ENCODE assay signal across 20 cellular contexts in the genomic region with DNA sequence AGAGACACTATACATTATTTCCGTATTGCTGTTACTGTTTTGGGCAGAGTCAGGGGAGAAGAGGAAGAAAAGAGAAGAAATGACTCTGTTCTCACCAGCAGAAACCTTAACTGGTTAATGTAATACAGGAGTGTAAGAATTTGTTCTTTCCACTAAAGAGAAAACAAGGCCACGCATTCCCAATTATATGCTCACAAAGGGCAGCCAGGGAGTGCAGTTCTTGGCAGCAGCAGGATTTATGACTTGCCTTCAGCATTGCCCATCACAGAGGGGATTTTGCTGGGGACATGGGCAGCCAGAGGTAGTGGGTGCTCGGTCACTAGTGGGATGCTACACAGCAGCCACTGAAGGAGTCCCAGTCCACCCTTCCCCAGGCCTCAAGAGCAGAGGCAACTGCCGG. TPM values are rescaled to one million over a fixed set of nuclear protein-coding genes. Genes with fewer than 3 reads are reported as not detected.
DNase-seq lines count a peak whose midpoint lies in the region; ATAC-seq, FAIRE-seq and TF ChIP-seq lines count a peak whose summit lies in the region.
"Had no signal": no experiment of that assay in that cellular context is flagged by ENCODE, and none has a peak within 500 bp of the region (broad histone marks: within the 10 kb centered on the region; RNA-seq: fewer than 3 reads in every experiment).

No MANE protein-coding gene starts in this region.

- H3K27ac Mint-ChIP-seq in activated T-cell treated with anti-CD3 and anti-CD28 coated beads, Interleukin-2, amount 50 U/mL, for 24 hours, result peak overlapping the region; percentile 48
- H3K27ac Mint-ChIP-seq in mesothelial cell of epicardium, result peak overlapping the region; percentile 10
- H3K27ac Mint-ChIP-seq: CD4-positive, alpha-beta T cell had no signal

- CTCF ChIA-PET in GM12878 (lab: Yijun Ruan, JAX), result interaction anchor here (1.3 kb wide), 1 partner anchor 30 kb away, joined by 3 read pairs; no protein-coding TSS in a partner anchor

- no peak overlapping the region for H2AFZ ChIP-seq in GM12878 (ENCODE audit: control insufficient read depth, low read depth, low read length)
- H2AFZ ChIP-seq: GM23248 had no signal

- no peaks in the 10 kb centered on the region for H3K27me3 Mint-ChIP-seq in activated T-cell treated with anti-CD3 and anti-CD28 coated beads, Interleukin-2, amount 50 U/mL, for 24 hours
- no peaks in the 10 kb centered on the region for H3K27me3 Mint-ChIP-seq in activated T-cell treated with anti-CD3 and anti-CD28 coated beads, Interleukin-2, amount 50 U/mL, for 4 hours (ENCODE audit: low read depth)
- H3K27me3 Mint-ChIP-seq in mesothelial cell of epicardium (ENCODE audit: low read depth), result no peaks in the 10 kb centered on the region
- H3K27me3 Mint-ChIP-seq: CD4-positive, alpha-beta T cell had no signal

- no peaks in the 10 kb centered on the region for H4K20me1 ChIP-seq in GM12878 (ENCODE audit: control insufficient read depth, insufficient read depth)

- H3K4me3 Mint-ChIP-seq in activated T-cell treated with anti-CD3 and anti-CD28 coated beads, Interleukin-2, amount 50 U/mL, for 24 hours, result no peak overlapping the region
- no peak overlapping the region for H3K4me3 Mint-ChIP-seq in activated T-cell treated with anti-CD3 and anti-CD28 coated beads, Interleukin-2, amount 50 U/mL, for 4 hours
- no peak overlapping the region for H3K4me3 Mint-ChIP-seq in mesothelial cell of epicardium
- H3K4me3 Mint-ChIP-seq: CD4-positive, alpha-beta T cell had no signal

- ATAC-seq in activated T-cell treated with anti-CD3 and anti-CD28 coated beads, Interleukin-2, amount 50 U/mL, for 4 hours, result no peak
- no peak for ATAC-seq in GM12878
- ATAC-seq: HepG2 had no signal

- POLR2A ChIA-PET in GM12878 (lab: Charles Lee), result interaction anchor here (0.5 kb wide), 1 partner anchor 11 kb away, joined by 3 read pairs; no protein-coding TSS in a partner anchor

- H3K4me3 ChIP-seq in GM12878 (no peak overlapping the region), tibial nerve (no peak overlapping the region)
- H3K4me3 ChIP-seq: GM23248 had no signal

- in situ Hi-C loops in GM12878 (cut with MboI), result no loop called here

- H3K27me3 ChIP-seq in GM12878 (replicated peaks in 1 of 2; ENCODE audit: control insufficient read depth in 2 of 2, insufficient read depth in 2 of 2, low read length in 1 of 2) (no peaks in the 10 kb centered on the region), tibial nerve (no peaks in the 10 kb centered on the region)
- H3K27me3 ChIP-seq: BE2C had no signal

- H3K4me2 ChIP-seq in GM12878 (ENCODE audit: control insufficient read depth, insufficient read depth), result no peak overlapping the region

- RAD21 ChIA-PET in GM12878 (lab: Charles Lee; ENCODE audit: unreplicated experiment), result no interaction called here

- TF ChIP-seq EP300 in GM12878 (IDR thresholded peaks at IDR 0.05; ENCODE audit: borderline replicate concordance in 1 of 2, control insufficient read depth in 1 of 2, low read depth in 2 of 2, low read length in 2 of 2) (no peak), tibial nerve (IDR thresholded peaks at IDR 0.05) (no peak)

- TSS peak; percentile 59 for BruUV-seq in GM12878 (replicated peaks; lab: Mats Ljungman, UMichigan)

- peaks cover 16% of the 10 kb centered on the region for H3K9me3 Mint-ChIP-seq in activated T-cell treated with anti-CD3 and anti-CD28 coated beads, Interleukin-2, amount 50 U/mL, for 24 hours
- H3K9me3 Mint-ChIP-seq in activated T-cell treated with anti-CD3 and anti-CD28 coated beads, Interleukin-2, amount 50 U/mL, for 4 hours, result peaks cover 16% of the 10 kb centered on the region
- H3K9me3 Mint-ChIP-seq in mesothelial cell of epicardium, result peaks cover 36% of the 10 kb centered on the region

- TF ChIP-seq POLR2A in GM12878 (IDR thresholded peaks at IDR 0.05; ENCODE audit: low read depth, low read length) (no peak), tibial nerve (IDR thresholded peaks at IDR 0.05) (no peak)

- H3K4me1 Mint-ChIP-seq in activated T-cell treated with anti-CD3 and anti-CD28 coated beads, Interleukin-2, amount 50 U/mL, for 24 hours (ENCODE audit: low read depth), result peaks cover 8% of the 10 kb centered on the region
- peaks cover 7% of the 10 kb centered on the region for H3K4me1 Mint-ChIP-seq in activated T-cell treated with anti-CD3 and anti-CD28 coated beads, Interleukin-2, amount 50 U/mL, for 4 hours (ENCODE audit: low read depth)
- H3K4me1 Mint-ChIP-seq in mesothelial cell of epicardium, result peaks cover 3% of the 10 kb centered on the region

- H3K27ac ChIP-seq in GM12878 (ENCODE audit: control insufficient read depth, insufficient read depth) (no peak overlapping the region), tibial nerve (no peak overlapping the region)
- H3K27ac ChIP-seq: 22Rv1, GM23248 had no signal

- intact Hi-C loops in GM12878 (cut with micrococcal nuclease; ENCODE audit: unreplicated experiment), result no loop called here

- TF ChIP-seq RAD21 in GM12878 (IDR thresholded peaks at IDR 0.05; ENCODE audit: insufficient read depth, low read depth, low read length), result no peak

- H3K36me3 Mint-ChIP-seq in activated T-cell treated with anti-CD3 and anti-CD28 coated beads, Interleukin-2, amount 50 U/mL, for 24 hours (ENCODE audit: low read depth), result peaks cover 73% of the 10 kb centered on the region
- H3K36me3 Mint-ChIP-seq in activated T-cell treated with anti-CD3 and anti-CD28 coated beads, Interleukin-2, amount 50 U/mL, for 4 hours (ENCODE audit: insufficient read depth), result peaks cover 62% of the 10 kb centered on the region
- H3K36me3 Mint-ChIP-seq in mesothelial cell of epicardium, result peaks cover 44% of the 10 kb centered on the region

- no peak for FAIRE-seq in GM12878 (lab: Jason Lieb, UNC)
- FAIRE-seq: HepG2 had no signal

- SMC1A ChIA-PET in GM12878 (lab: Charles Lee; ENCODE audit: uncharacterized antibody, unreplicated experiment), result no interaction called here

- no peak for DNase-seq in activated T-cell treated with anti-CD3 and anti-CD28 coated beads, Interleukin-2, amount 50 U/mL, for 24 hours
- no peak for DNase-seq in activated T-cell treated with anti-CD3 and anti-CD28 coated beads, Interleukin-2, amount 50 U/mL, for 4 hours
- DNase-seq in GM12878 (ENCODE audit: low read depth, low spot score) (no peak), mesothelial cell of epicardium (ENCODE audit: low spot score in 2 of 2, unreplicated experiment in 2 of 2) (no peak), MV-4-11 (lab: John Stamatoyannopoulos, UW) (no peak), RKO (ENCODE audit: low spot score) (no peak), tibial nerve (ENCODE audit: low spot score in 2 of 2) (no peak)
- no peak for DNase-seq in activated CD4-positive, CD25-positive, alpha-beta regulatory T cell (lab: John Stamatoyannopoulos, UW)
- DNase-seq: BE2C; Calu3; CD4-positive, alpha-beta T cell; DMS53; GM23248; KG1; NCI-H1092; NCI-H2107; NCI-H2227 treated with DMSO at 0.1 percent for 48 hours; NCI-H524 treated with DMSO at 0.1 percent for 48 hours had no signal

- 98% methylated on average over 4 of the region's 4 CpGs for WGBS in GM12878 (ENCODE audit: insufficient coverage, insufficient replicate concordance, low lambda C conversion rate, missing lambda C conversion rate)
- 73 to 78% methylated on average over 4 of the region's 4 CpGs for WGBS in tibial nerve, 2 donors

- H3K9ac ChIP-seq in GM12878 (ENCODE audit: control insufficient read depth, insufficient read depth, low read length), result no peak overlapping the region
- H3K9ac ChIP-seq: GM23248 had no signal

- no peak for TF ChIP-seq CTCF in GM12878 (IDR thresholded peaks at IDR 0.05 in 2 of 3, conservative IDR thresholded peaks at IDR 0.05 in 1 of 3; ENCODE audit: control insufficient read depth in 2 of 3, extremely low read depth in 1 of 3, insufficient read depth in 1 of 3, low read depth in 3 of 3, low read length in 3 of 3)
- no peak for TF ChIP-seq CTCF in mesothelial cell of epicardium (IDR thresholded peaks at IDR 0.05; ENCODE audit: unreplicated experiment)
- no peak for TF ChIP-seq CTCF in tibial nerve (IDR thresholded peaks at IDR 0.05)

- no peaks in the 10 kb centered on the region for H3K4me1 ChIP-seq in GM12878 (ENCODE audit: control insufficient read depth, insufficient read depth, low read length)
- H3K4me1 ChIP-seq in tibial nerve, result peaks cover 0 to 21% (median 0%) of the 10 kb centered on the region in 4 donors
- H3K4me1 ChIP-seq: BE2C had no signal

- peaks cover 2% of the 10 kb centered on the region; the same call in 1 of the 3 replicates for H3K9me3 ChIP-seq in GM12878 (replicated peaks; ENCODE audit: control insufficient read depth, insufficient read depth, low read length)
- H3K9me3 ChIP-seq in tibial nerve, result peaks cover 0 to 16% (median 0%) of the 10 kb centered on the region in 4 donors
- H3K9me3 ChIP-seq: BE2C had no signal

- peaks cover 27% of the 10 kb centered on the region for H3K79me2 ChIP-seq in GM12878 (ENCODE audit: control insufficient read depth, insufficient read depth, low read length)

- peaks cover 7 to 9% of the 10 kb centered on the region in 2 experiments; a peak in 3 of 4 replicates for H3K36me3 ChIP-seq in GM12878 (ENCODE audit: control insufficient read depth in 2 of 2, insufficient read depth in 2 of 2, low read length in 1 of 2)
- peaks cover 0 to 19% (median 0%) of the 10 kb centered on the region in 3 donors for H3K36me3 ChIP-seq in tibial nerve
- H3K36me3 ChIP-seq: BE2C had no signal

TF ChIP-seq in GM12878, 131 proteins besides CTCF, POLR2A, EP300 and RAD21 (continues in another document):
- TF ChIP-seq MXI1 (IDR thresholded peaks at IDR 0.05; ENCODE audit: low read depth, low read length), result no peak

RNA-seq across cellular contexts. Expression of a gene that starts 18.4 kb away (rescaled TPM):
- 10 to 100 TPM; 14.9 to 23.2 (median 15.0) TPM for total RNA-seq in activated T-cell treated with anti-CD3 and anti-CD28 coated beads, Interleukin-2, amount 50 U/mL, for 4 hours
- total RNA-seq in GM12878 (2013; cell fraction: nucleolus; rRNA removed), result 18.7 and 19.5 TPM in 2 replicates
- total RNA-seq in GM12878 (2014; rRNA removed) (39.0 and 40.9 TPM in 2 replicates), GM12878 (2014; rRNA removed; fragmentation: Illumina TruSeq; extraction: Trizol) (27.9 and 28.5 TPM in 2 replicates), GM12878 (2021) (45.0 and 46.3 TPM in 2 replicates), mesothelial cell of epicardium (11.4 to 12.8 TPM (median 11.9 TPM) in 3 replicates), tibial nerve (10 to 100 TPM in 1 of 4 donors, 1 to 10 TPM in 3; 2.9 to 14.6 (median 3.6) TPM)
- 15.4 TPM for polyA plus RNA-seq in GM12878 (2011; ENCODE audit: low read depth)
- polyA plus RNA-seq in GM12878 (2011; rRNA removed) (31.9 and 47.2 TPM in 2 replicates), GM12878 (2014; fragmentation: Illumina TruSeq; extraction: Trizol) (23.8 and 30.2 TPM in 2 replicates), GM12878 (2014; fragmentation: Nextera tagmentation; extraction: Ambion mirVana) (10 to 100 TPM; 16.8 to 21.3 TPM), GM12878 (2014; rRNA removed) (34.1 and 34.5 TPM in 2 replicates), GM12878 (2016; fragmentation: Nextera tagmentation; extraction: Ambion mirVana) (10 to 100 TPM in 1 of 2 experiments, 1 to 10 TPM in 1; 6.9 to 28.6 TPM)
- polyA plus RNA-seq in GM12878 (2011; cell fraction: cytosol; rRNA removed), result 15.6 and 17.5 TPM in 2 replicates
- 18.2 and 22.0 TPM in 2 replicates for polyA plus RNA-seq in GM12878 (2011; cell fraction: nucleus; rRNA removed)
- 18.6 and 22.6 TPM in 2 replicates for polyA plus RNA-seq in GM12878 (2012)
- 22.3 and 23.7 TPM in 2 replicates for polyA minus RNA-seq in GM12878 (2011; rRNA and poly(A)+ RNA removed)
- 11.2 and 13.9 TPM in 2 replicates for polyA minus RNA-seq in GM12878 (2011; cell fraction: cytosol; rRNA and poly(A)+ RNA removed)
- polyA minus RNA-seq in GM12878 (2011; cell fraction: nucleus; rRNA and poly(A)+ RNA removed), result 8.3 and 14.4 TPM in 2 replicates
